In the genomic region with DNA sequence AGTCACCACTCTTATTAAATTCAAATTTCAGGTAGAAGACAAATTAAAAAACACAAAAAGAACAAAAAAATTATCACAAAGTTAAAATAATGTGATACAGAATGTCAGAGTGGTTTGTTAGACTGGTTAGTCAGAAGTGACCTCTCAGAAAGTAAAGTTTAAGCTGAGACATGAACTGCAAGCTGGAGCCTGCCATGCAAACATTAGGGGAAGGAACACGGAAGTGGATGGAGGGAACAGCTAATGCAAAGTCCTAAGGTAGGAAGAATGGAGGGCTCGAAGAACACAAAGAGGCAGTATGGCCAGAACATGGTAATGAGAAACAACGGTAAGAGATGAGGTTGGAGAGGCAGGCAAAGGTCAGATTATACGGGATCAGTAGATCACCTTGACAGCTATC, we compare ENCODE assay signal across 27 cellular contexts.
"Had no signal": no experiment of that assay in that cellular context is flagged by ENCODE, and none has a peak within 500 bp of the region (broad histone marks: within the 10 kb centered on the region; RNA-seq: fewer than 3 reads in every experiment).

No MANE protein-coding gene starts in this region.

- H3K27me3 ChIP-seq: ascending aorta, Peyer's patch had no signal

- FAIRE-seq: K562, TTC549 had no signal

- DNase-seq: activated CD4-positive, alpha-beta T cell treated with anti-CD3 and anti-CD28 coated beads, Interleukin-2, amount 10 ng/mL, durations not matched to agents 24 days and 14 days; activated CD4-positive, alpha-beta T cell treated with anti-CD3 and anti-CD28 coated beads, Interleukin-2, amount 50 U/mL, for 4 hours; activated CD8-positive, alpha-beta T cell treated with anti-CD3 and anti-CD28 coated beads for 36 hours; activated effector memory CD4-positive, alpha-beta T cell treated with anti-CD3 and anti-CD28 coated beads, Interleukin-2, amount 50 U/mL, for 16 hours; activated naive CD4-positive, alpha-beta T cell; activated naive CD4-positive, alpha-beta T cell treated with anti-CD3 and anti-CD28 coated beads, Interleukin-2, amount 50 U/mL, for 16 hours; activated naive CD8-positive, alpha-beta T cell treated with anti-CD3 and anti-CD28 coated beads for 36 hours; activated T-cell treated with anti-CD3 and anti-CD28 coated beads, Interleukin-2, amount 50 U/mL, for 1 hour; activated T-cell treated with anti-CD3 and anti-CD28 coated beads, Interleukin-2, amount 50 U/mL, for 72 hours; amygdala; NCI-H1048; NCI-H1105 treated with DMSO at 0.1 percent for 48 hours; NCI-H1436; NCI-H1694 treated with DMSO at 0.1 percent for 48 hours; NCI-H2029; NCI-H345; NCI-H524 treated with DMSO at 0.1 percent for 48 hours; NCI-H748 treated with DMSO at 0.1 percent for 48 hours; NK-92 treated with Interleukin-12 subunit alpha and Interleukin-12 subunit beta, amount 100 ng/mL, for 24 hours; PC-3; Peyer's patch; Right ventricle myocardium superior; RPMI8226 had no signal

- H3K27ac ChIP-seq: ascending aorta, Peyer's patch had no signal

- ATAC-seq: activated CD8-positive, alpha-beta T cell treated with anti-CD3 and anti-CD28 coated beads for 36 hours; activated T-cell treated with anti-CD3 and anti-CD28 coated beads, Interleukin-2, amount 50 U/mL, for 72 hours; activated T-helper 17 cell treated with anti-CD3 and anti-CD28 coated beads, Interleukin-2, amount 50 U/mL, for 72 hours; K562; PC-3 had no signal

- H3K36me3 ChIP-seq: ascending aorta, Peyer's patch had no signal

- H3K9me3 ChIP-seq: ascending aorta, Peyer's patch had no signal

- H3K4me1 ChIP-seq: ascending aorta, Peyer's patch had no signal

- H3K4me3 ChIP-seq: ascending aorta, K562, Peyer's patch had no signal
